ENCODE assay signal across 8 cellular contexts in genomic region chr12:57764662-57765002, GRCh38. TPM values are rescaled to one million over a fixed set of nuclear protein-coding genes. Genes with fewer than 3 reads are reported as not detected.
A peak's percentile ranks its signal among the peaks of the same experiment; 100 is the strongest.
DNase-seq lines count a peak whose midpoint lies in the region; ATAC-seq and TF ChIP-seq lines count a peak whose summit lies in the region.

No MANE protein-coding gene starts in this region.

- TF ChIP-seq CTCF in brain (conservative IDR thresholded peaks at IDR 0.05): no peak
- no peak for TF ChIP-seq CTCF in GM20000 (IDR thresholded peaks at IDR 0.05; ENCODE audit: extremely low read depth, missing control alignments)

- peak overlapping the region in 4 of 5 experiments; percentile 52 to 69 (median 60) for H3K4me3 Mint-ChIP-seq in brain
- peak overlapping the region in 7 of 8 donors; percentile 81 to 93 (median 90) for H3K4me3 Mint-ChIP-seq in naive B cell

- H3K27ac Mint-ChIP-seq in brain: no peak overlapping the region
- peak overlapping the region in 3 of 6 donors; percentile 34 to 79 (median 71) for H3K27ac Mint-ChIP-seq in naive B cell

- H3K9me3 Mint-ChIP-seq in brain: peaks cover 0 to 2% (median 0%) of the 10 kb centered on the region in 5 experiments
- no peaks in the 10 kb centered on the region for H3K9me3 Mint-ChIP-seq in naive B cell

- H3K9ac ChIP-seq in ES-I3 (ENCODE audit: low read depth, low read length): peak overlapping the region; percentile 50; the same call in 1 of the 2 replicates

- ATAC-seq in HG03354 (IDR thresholded peaks at IDR 0.05; ENCODE audit: poor library complexity, severe bottlenecking, unreplicated experiment) (peak; percentile 13), naive B cell (ENCODE audit: low read depth in 2 of 2) (peak; percentile 21 to 24), HG02973 (IDR thresholded peaks at IDR 0.05; ENCODE audit: unreplicated experiment) (no peak)

- H3K4me1 Mint-ChIP-seq in brain (peaks cover 23% of the 10 kb centered on the region), naive B cell (peaks cover 41 to 52% (median 49%) of the 10 kb centered on the region in 3 donors)

- H3K27me3 Mint-ChIP-seq in brain (peaks cover 71% of the 10 kb centered on the region), naive B cell (peaks cover 14 to 40% (median 30%) of the 10 kb centered on the region in 3 donors)

- H3K36me3 ChIP-seq in ES-I3 (ENCODE audit: insufficient read depth, low read length): no peaks in the 10 kb centered on the region

- H3K4me1 ChIP-seq in ES-I3 (ENCODE audit: insufficient read depth, low read length): no peaks in the 10 kb centered on the region

- DNase-seq in naive B cell: no peak
- no peak for DNase-seq in GM20000 (ENCODE audit: low spot score)
- no peak for DNase-seq in H4 (ENCODE audit: low spot score)
- DNase-seq in D341Med (ENCODE audit: low spot score): no peak

- H3K36me3 Mint-ChIP-seq in brain (peaks cover 8% of the 10 kb centered on the region), naive B cell (peaks cover 0 to 4% of the 10 kb centered on the region in 2 donors)

- H3K9me3 ChIP-seq in ES-I3 (ENCODE audit: control insufficient read depth, insufficient read depth, low read length): no peaks in the 10 kb centered on the region

RNA-seq across cellular contexts. Expression of gene CYP27B1, which starts 2.2 kb away (rescaled TPM):
- polyA plus RNA-seq in brain (ENCODE audit: insufficient read depth, low read depth, low replicate concordance): not detected
- under 1 TPM in 3 of 6 donors, not detected in 3; 0.09 to 0.58 (median 0.31) TPM for polyA plus RNA-seq in naive B cell (ENCODE audit: low read depth in 6 of 6)
- 0.48 TPM in 1 of 2 replicates, not detected in the other for total RNA-seq in H4 (2014; rRNA removed; shearing (Covaris generic))

RNA-seq across cellular contexts. Expression of gene METTL1, which starts 7.3 kb away (rescaled TPM):
- polyA plus RNA-seq in brain (ENCODE audit: insufficient read depth, low read depth, low replicate concordance) (11.5 TPM), naive B cell (ENCODE audit: low read depth in 6 of 6) (10 to 100 TPM in 4 of 6 donors, 1 to 10 TPM in 2; 6.9 to 13.2 (median 11.4) TPM)
- total RNA-seq in H4 (2014; rRNA removed; shearing (Covaris generic)): 2.5 and 8.1 TPM in 2 replicates

RNA-seq across cellular contexts. Expression of gene EEF1AKMT3, which starts 7.8 kb away (rescaled TPM):
- polyA plus RNA-seq in brain (ENCODE audit: insufficient read depth, low read depth, low replicate concordance): 4.7 TPM
- under 1 TPM in 4 of 6 donors, not detected in 2; 0.09 to 0.53 (median 0.47) TPM for polyA plus RNA-seq in naive B cell (ENCODE audit: low read depth in 6 of 6)
- total RNA-seq in H4 (2014; rRNA removed; shearing (Covaris generic)): 4.1 and 7.9 TPM in 2 replicates

RNA-seq across cellular contexts. Expression of gene MARCHF9, which starts 9.7 kb away (rescaled TPM):
- polyA plus RNA-seq in brain (ENCODE audit: insufficient read depth, low read depth, low replicate concordance) (26.0 TPM), naive B cell (ENCODE audit: low read depth in 6 of 6) (10 to 100 TPM; 10.9 to 21.0 (median 14.2) TPM)
- 5.5 and 7.3 TPM in 2 replicates for total RNA-seq in H4 (2014; rRNA removed; shearing (Covaris generic))

RNA-seq across cellular contexts. Expression of gene CDK4, which starts 12.5 kb away (rescaled TPM):
- polyA plus RNA-seq in brain (ENCODE audit: insufficient read depth, low read depth, low replicate concordance) (240 TPM), naive B cell (ENCODE audit: low read depth in 6 of 6) (10 to 100 TPM; 63.2 to 99.0 (median 67.8) TPM)
- 298 and 323 TPM in 2 replicates for total RNA-seq in H4 (2014; rRNA removed; shearing (Covaris generic))
